ENCODE assay signal across 18 cellular contexts in genomic region chr1:226960256-226960655, GRCh38.
"Had no signal": no experiment of that assay in that cellular context is flagged by ENCODE, and none has a peak within 500 bp of the region (broad histone marks: within the 10 kb centered on the region; RNA-seq: fewer than 3 reads in every experiment).

No MANE protein-coding gene starts in this region.

- ATAC-seq: esophagus mucosa, lower lobe of right lung had no signal

- H3K4me2 ChIP-seq: smooth muscle cell had no signal

- H3K27ac Mint-ChIP-seq: nephron progenitor cell, type B pancreatic cell had no signal

- H3K27me3 ChIP-seq: stomach, vagina had no signal

- H3K4me3 ChIP-seq: left ventricle myocardium inferior, lower lobe of right lung, smooth muscle cell, stomach, vagina had no signal

- DNase-seq: effector memory CD4-positive, alpha-beta T cell; glutamatergic neuron; immature natural killer cell; left ventricle myocardium inferior; lower lobe of right lung; midbrain; nephron progenitor cell; stimulated activated CD4-positive, alpha-beta T cell treated with anti-CD3 and anti-CD28 coated beads, Interleukin-2, amount 100 ng/mL, for 48 hours; stomach; substantia nigra had no signal

- H3K4me1 ChIP-seq: lower lobe of right lung, vagina had no signal

- FAIRE-seq: endometrium, frontal cortex, keratinocyte had no signal

- H3K27me3 Mint-ChIP-seq: memory B cell, type B pancreatic cell had no signal

- H3K9me3 ChIP-seq: left ventricle myocardium inferior, lower lobe of right lung, stomach, vagina had no signal

- H3K4me3 Mint-ChIP-seq: immature natural killer cell, memory B cell, nephron progenitor cell, type B pancreatic cell had no signal

- H3K27ac ChIP-seq: lower lobe of right lung, stomach, vagina had no signal

- H3K9me3 Mint-ChIP-seq: immature natural killer cell had no signal
